8 cellular contexts compared by ENCODE assay signal in the genomic region with DNA sequence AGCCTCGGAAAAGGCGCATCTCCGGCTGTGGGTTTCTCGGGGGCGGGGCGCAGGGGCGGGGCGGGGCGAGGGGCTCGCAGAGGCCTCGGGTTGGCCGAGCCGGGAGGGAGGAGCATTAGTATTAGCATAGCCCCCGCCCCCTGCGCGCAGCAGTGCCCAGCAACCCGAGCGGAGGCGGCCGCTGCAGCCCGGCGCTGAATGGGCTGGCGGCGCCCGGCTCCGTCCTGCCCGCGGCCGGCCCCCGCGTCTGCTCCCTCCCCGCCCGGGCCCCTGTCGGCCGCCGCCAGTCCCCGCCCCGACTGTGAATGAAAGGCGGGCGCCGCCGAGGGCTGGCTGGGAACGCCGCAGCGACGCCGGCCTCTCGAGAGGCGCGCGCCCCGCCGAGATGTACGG. TPM values are rescaled to one million over a fixed set of nuclear protein-coding genes. Genes with fewer than 3 reads are reported as not detected.
A peak's percentile ranks its signal among the peaks of the same experiment; 100 is the strongest.
DNase-seq lines count a peak whose midpoint lies in the region; ATAC-seq, FAIRE-seq and TF ChIP-seq lines count a peak whose summit lies in the region.

A gene with protein sequence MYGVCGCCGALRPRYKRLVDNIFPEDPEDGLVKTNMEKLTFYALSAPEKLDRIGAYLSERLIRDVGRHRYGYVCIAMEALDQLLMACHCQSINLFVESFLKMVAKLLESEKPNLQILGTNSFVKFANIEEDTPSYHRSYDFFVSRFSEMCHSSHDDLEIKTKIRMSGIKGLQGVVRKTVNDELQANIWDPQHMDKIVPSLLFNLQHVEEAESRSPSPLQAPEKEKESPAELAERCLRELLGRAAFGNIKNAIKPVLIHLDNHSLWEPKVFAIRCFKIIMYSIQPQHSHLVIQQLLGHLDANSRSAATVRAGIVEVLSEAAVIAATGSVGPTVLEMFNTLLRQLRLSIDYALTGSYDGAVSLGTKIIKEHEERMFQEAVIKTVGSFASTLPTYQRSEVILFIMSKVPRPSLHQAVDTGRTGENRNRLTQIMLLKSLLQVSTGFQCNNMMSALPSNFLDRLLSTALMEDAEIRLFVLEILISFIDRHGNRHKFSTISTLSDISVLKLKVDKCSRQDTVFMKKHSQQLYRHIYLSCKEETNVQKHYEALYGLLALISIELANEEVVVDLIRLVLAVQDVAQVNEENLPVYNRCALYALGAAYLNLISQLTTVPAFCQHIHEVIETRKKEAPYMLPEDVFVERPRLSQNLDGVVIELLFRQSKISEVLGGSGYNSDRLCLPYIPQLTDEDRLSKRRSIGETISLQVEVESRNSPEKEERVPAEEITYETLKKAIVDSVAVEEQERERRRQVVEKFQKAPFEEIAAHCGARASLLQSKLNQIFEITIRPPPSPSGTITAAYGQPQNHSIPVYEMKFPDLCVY (plus strand): TSS at position 149 of the 393 bp plus-strand sequence. CDS start 237 bp downstream, at position 386.

- H3K4me2 ChIP-seq in keratinocyte (ENCODE audit: control insufficient read depth, extremely low read depth, insufficient read depth, low read depth, low read length): peak within 1 kb of the TSS; percentile 71

- peak; percentile 52 for DNase-seq in AG09309 (ENCODE audit: low read depth)
- peak; percentile 96 for DNase-seq in NCI-H345 treated with DMSO at 0.1 percent for 48 hours (lab: John Stamatoyannopoulos, UW; ENCODE audit: unreplicated experiment)
- peak; percentile 89 for DNase-seq in activated CD4-positive, CD25-positive, alpha-beta regulatory T cell treated with anti-CD3 and anti-CD28 coated beads, Interleukin-2, amount 50 U/mL, for 72 hours
- DNase-seq in cerebellar cortex (ENCODE audit: low spot score): peak; percentile 93
- DNase-seq in keratinocyte (ENCODE audit: low read depth, low spot score): peak; percentile 11
- DNase-seq in stimulated activated CD4-positive, alpha-beta T cell treated with anti-CD3 and anti-CD28 coated beads, Interleukin-12 subunit alpha, Interleukin-12 subunit beta, amount 100 ng/mL, for 4 hours: peak; percentile 88

- no peaks in the 10 kb centered on the region for H3K9me3 ChIP-seq in keratinocyte (ENCODE audit: control insufficient read depth, low read depth, low read length)

- H3K27ac ChIP-seq in keratinocyte (ENCODE audit: control insufficient read depth, insufficient read depth, low read length): no peak within 1 kb of the TSS

- H3K4me1 ChIP-seq in keratinocyte (ENCODE audit: control insufficient read depth, extremely low read depth, insufficient read depth, low read length): peaks cover 14% of the 10 kb centered on the region

- H3K9ac ChIP-seq in keratinocyte (ENCODE audit: control insufficient read depth, extremely low read depth, insufficient read depth, low read length): no peak within 1 kb of the TSS

- FAIRE-seq in keratinocyte (lab: Jason Lieb, UNC): no peak

- H4K20me1 ChIP-seq in keratinocyte (ENCODE audit: control insufficient read depth, extremely low read depth, insufficient read depth, low read length): peaks cover 6% of the 10 kb centered on the region

- peak within 1 kb of the TSS; percentile 65 for H3K4me3 ChIP-seq in AG09309 (ENCODE audit: control insufficient read depth, low read depth, low read length)
- peak within 1 kb of the TSS; percentile 36 to 73 (median 62) for H3K4me3 ChIP-seq in keratinocyte (ENCODE audit: control insufficient read depth in 2 of 3, extremely low read depth in 1 of 3, insufficient read depth in 2 of 3, low read depth in 1 of 3, low read length in 3 of 3)

- ATAC-seq in GM19023 (IDR thresholded peaks at IDR 0.05; ENCODE audit: unreplicated experiment): peak; percentile 97
- peak; percentile 91 for ATAC-seq in HG03196 (IDR thresholded peaks at IDR 0.05; ENCODE audit: unreplicated experiment)

- peaks cover 53% of the 10 kb centered on the region for H3K27me3 ChIP-seq in keratinocyte (ENCODE audit: control insufficient read depth, extremely low read depth, insufficient read depth, low read length)

- dilution Hi-C loops in keratinocyte (cut with MboI; ENCODE audit: extremely low pct_ligation_motif_present, low sequenced_read_pairs): no loop called here

- H2AFZ ChIP-seq in keratinocyte (ENCODE audit: control insufficient read depth, low read length): no peak within 1 kb of the TSS

- H3K36me3 ChIP-seq in keratinocyte (ENCODE audit: control insufficient read depth in 2 of 2, extremely low read depth in 1 of 2, insufficient read depth in 2 of 2, low read length in 2 of 2): no peaks in the 10 kb centered on the region

- no peaks in the 10 kb centered on the region for H3K9me1 ChIP-seq in keratinocyte (ENCODE audit: control insufficient read depth, extremely low read depth, insufficient read depth, low read length)

- no peaks in the 10 kb centered on the region for H3K79me2 ChIP-seq in keratinocyte (ENCODE audit: control insufficient read depth, insufficient read depth, low read length)

- TF ChIP-seq CTCF in AG09309 (IDR thresholded peaks at IDR 0.05; ENCODE audit: control insufficient read depth, insufficient read depth, low read depth, low read length, missing control alignments) (no peak), keratinocyte (optimal IDR thresholded peaks at IDR 0.05 in 1 of 3, IDR thresholded peaks at IDR 0.05 in 1 of 3, conservative IDR thresholded peaks at IDR 0.05 in 1 of 3; ENCODE audit: extremely low read depth in 1 of 3, insufficient read depth in 2 of 3, low read length in 3 of 3) (no peak)

RNA-seq across cellular contexts. Expression of the gene that starts here (rescaled TPM):
- 0.09 to 0.14 TPM (median 0.13 TPM) in 3 replicates for polyA plus RNA-seq in keratinocyte
- polyA plus RNA-seq in keratinocyte (2011; ENCODE audit: low read depth): not detected
- polyA plus RNA-seq in keratinocyte (2011; cell fraction: cytosol; rRNA removed): 0.08 and 0.10 TPM in 2 replicates
- 0.32 and 0.45 TPM in 2 replicates for polyA plus RNA-seq in keratinocyte (2011; cell fraction: nucleus; rRNA removed)
- polyA plus RNA-seq in keratinocyte (2012; ENCODE audit: low replicate concordance): 0.11 and 0.14 TPM in 2 replicates
- polyA minus RNA-seq in keratinocyte: 0.10 to 0.62 TPM (median 0.40 TPM) in 3 replicates
- polyA minus RNA-seq in keratinocyte (2011; cell fraction: cytosol; rRNA and poly(A)+ RNA removed): 0.19 TPM
- polyA minus RNA-seq in keratinocyte (2011; cell fraction: nucleus; rRNA and poly(A)+ RNA removed): 0.31 and 0.63 TPM in 2 replicates

Comparison
In these comparisons a context has a peak if more than half of its experiments do, and no peak if none do; other contexts are left out.
1. Peak in DNase-seq, H3K4me3 ChIP-seq and H3K4me2 ChIP-seq in keratinocyte; RNA of the gene not detected or under 1 TPM.
2. DNase-seq: peak in every context shown above with its lines; median percentile 96 in NCI-H345 treated with DMSO at 0.1 percent for 48 hours; 93 in cerebellar cortex; 89 in activated CD4-positive, CD25-positive, alpha-beta regulatory T cell treated with anti-CD3 and anti-CD28 coated beads, Interleukin-2, amount 50 U/mL, for 72 hours; 88 in stimulated activated CD4-positive, alpha-beta T cell treated with anti-CD3 and anti-CD28 coated beads, Interleukin-12 subunit alpha, Interleukin-12 subunit beta, amount 100 ng/mL, for 4 hours; 52 in AG09309; 11 in keratinocyte.